Comparison of ENCODE assay signal across 13 cellular contexts in the genomic region with DNA sequence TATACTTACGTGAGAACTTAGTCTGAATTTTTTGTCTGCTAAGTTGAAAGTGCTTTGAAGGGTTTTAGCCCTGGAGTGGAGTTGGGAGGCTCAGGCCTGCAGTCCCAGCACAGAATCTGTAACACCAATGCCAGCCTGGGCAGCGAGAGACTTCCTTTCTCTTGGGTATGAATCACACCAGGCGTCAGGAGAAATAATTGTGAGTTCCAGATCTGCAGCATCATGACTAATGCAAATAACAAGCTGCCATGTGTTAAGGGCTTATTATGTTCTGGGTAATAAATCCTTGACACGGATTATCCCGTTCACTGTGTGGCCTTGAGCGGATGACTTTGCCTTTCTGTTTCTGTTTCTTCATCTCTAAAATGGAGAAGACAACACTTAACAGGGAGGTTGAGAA.
DNase-seq lines count a peak whose midpoint lies in the region; ATAC-seq, FAIRE-seq and TF ChIP-seq lines count a peak whose summit lies in the region.
"Had no signal": no experiment of that assay in that cellular context is flagged by ENCODE, and none has a peak within 500 bp of the region (broad histone marks: within the 10 kb centered on the region; RNA-seq: fewer than 3 reads in every experiment).

No MANE protein-coding gene starts in this region.

- H3K4me1 Mint-ChIP-seq in MCF 10A (ENCODE audit: insufficient read depth, unreplicated experiment): peaks cover 15% of the 10 kb centered on the region

- no peak for TF ChIP-seq POLR2A in breast epithelium (IDR thresholded peaks at IDR 0.05)

- H3K9ac ChIP-seq in kidney (ENCODE audit: low read length in 2 of 2): no peak overlapping the region

- H3K4me1 ChIP-seq in breast epithelium: no peaks in the 10 kb centered on the region
- H3K4me1 ChIP-seq in kidney (ENCODE audit: control insufficient read depth in 1 of 2, insufficient read depth in 1 of 2, low read depth in 1 of 2, low read length in 2 of 2): no peaks in the 10 kb centered on the region
- H3K4me1 ChIP-seq: A549, upper lobe of left lung had no signal

- ATAC-seq in GM18502 (IDR thresholded peaks at IDR 0.05; ENCODE audit: poor library complexity, unreplicated experiment): no peak
- ATAC-seq: A549 had no signal

- H3K36me3 Mint-ChIP-seq in MCF 10A (ENCODE audit: insufficient read depth, unreplicated experiment): no peaks in the 10 kb centered on the region

- H3K36me3 ChIP-seq in breast epithelium (no peaks in the 10 kb centered on the region), kidney (ENCODE audit: control insufficient read depth in 1 of 2, insufficient read depth in 2 of 2, low read length in 2 of 2) (no peaks in the 10 kb centered on the region)
- H3K36me3 ChIP-seq: spleen, upper lobe of left lung had no signal

- H3K4me3 ChIP-seq in breast epithelium (no peak overlapping the region), kidney (ENCODE audit: low read length in 2 of 2) (no peak overlapping the region)
- H3K4me3 ChIP-seq: A549, spleen, upper lobe of left lung had no signal

- no peak for FAIRE-seq in kidney (lab: Jason Lieb, UNC)
- FAIRE-seq: A549 had no signal

- in situ Hi-C loops in GM13977 (cut with MboI; ENCODE audit: low pct_unique_long_range_greater_than_20kb, low sequenced_read_pairs, unreplicated experiment): no loop called here

- H3K27me3 ChIP-seq in breast epithelium: no peaks in the 10 kb centered on the region
- H3K27me3 ChIP-seq: spleen, upper lobe of left lung had no signal

- H3K27me3 Mint-ChIP-seq in MCF 10A (ENCODE audit: insufficient read depth, unreplicated experiment): no peaks in the 10 kb centered on the region

- peaks cover 5 to 6% of the 10 kb centered on the region in 2 donors for H3K9me3 ChIP-seq in breast epithelium
- peaks cover 0 to 9% of the 10 kb centered on the region in 2 donors for H3K9me3 ChIP-seq in kidney (ENCODE audit: control insufficient read depth in 1 of 2, low read length in 2 of 2)

- no peaks in the 10 kb centered on the region for H3K9me3 Mint-ChIP-seq in MCF 10A (ENCODE audit: unreplicated experiment)

- CTCF ChIA-PET in MCF 10A (lab: Yijun Ruan, JAX): interaction anchor here (0.6 to 10.2 kb wide), 9 partner anchors 17 to 416 kb away, joined by 3 to 81 read pairs (median 4); no protein-coding TSS in a partner anchor

- intact Hi-C loops in MCF 10A (cut with micrococcal nuclease) (no loop called here), breast epithelium (cut with DNase I; ENCODE audit: low total_unique reads) (no loop called here), kidney (cut with DNase I) (no loop called here)

- POLR2A ChIA-PET in MCF 10A (lab: Yijun Ruan, JAX): interaction anchor here (0.5 to 1.3 kb wide), 6 partner anchors 8 to 222 kb away, joined by 3 to 7 read pairs (median 4); partner anchors contain the start of gene WNK1

- H3K27ac ChIP-seq in breast epithelium (no peak overlapping the region), kidney (ENCODE audit: low read depth in 2 of 2, low read length in 2 of 2) (no peak overlapping the region)
- H3K27ac ChIP-seq: A549, upper lobe of left lung had no signal

- DNase-seq in MCF 10A (ENCODE audit: unreplicated experiment): peak; percentile 70
- no peak for DNase-seq in breast epithelium (ENCODE audit: low spot score in 2 of 2)
- DNase-seq in amniotic epithelial cell (ENCODE audit: low read depth): peak; percentile 81
- DNase-seq in kidney: peak; percentile 11
- DNase-seq in cerebellar nuclear complex (lab: John Stamatoyannopoulos, UW): no peak
- DNase-seq in effector CD8-positive, alpha-beta T cell (lab: John Stamatoyannopoulos, UW): no peak
- no peak for DNase-seq in GM13977 (ENCODE audit: low spot score)
- DNase-seq: activated CD4-positive, CD25-positive, alpha-beta regulatory T cell; NCI-H524; spleen; upper lobe of left lung had no signal

- peak overlapping the region; percentile 69 for H3K27ac Mint-ChIP-seq in MCF 10A (ENCODE audit: low read depth, unreplicated experiment)

- BruUV-seq in MCF 10A (replicated peaks; lab: Mats Ljungman, UMichigan): no TSS peak

- TF ChIP-seq CTCF in MCF 10A (IDR thresholded peaks at IDR 0.05; ENCODE audit: unreplicated experiment) (no peak), breast epithelium (IDR thresholded peaks at IDR 0.05) (no peak), kidney (IDR thresholded peaks at IDR 0.05; ENCODE audit: borderline replicate concordance, extremely low read depth, insufficient read depth) (no peak), GM13977 (IDR thresholded peaks at IDR 0.05; ENCODE audit: extremely low read depth, insufficient read depth, missing control alignments) (no peak)

- no peak overlapping the region for H3K4me3 Mint-ChIP-seq in MCF 10A (ENCODE audit: unreplicated experiment)

Comparison
In these comparisons a context has a peak if more than half of its experiments do, and no peak if none do; other contexts are left out.
1. DNase-seq: peak in MCF 10A (single experiment), amniotic epithelial cell (single experiment) and kidney (single experiment); none in breast epithelium (0 of 2), cerebellar nuclear complex (0 of 2), effector CD8-positive, alpha-beta T cell (single experiment) and GM13977 (single experiment).